In genomic region chr3:150546226-150547044, GRCh38 we compare ENCODE assay signal across 8 cellular contexts. TPM values are rescaled to one million over a fixed set of nuclear protein-coding genes. Genes with fewer than 3 reads are reported as not detected.
DNase-seq lines count a peak whose midpoint lies in the region; ATAC-seq and TF ChIP-seq lines count a peak whose summit lies in the region.

Gene EIF2A (plus strand): TSS chr3:150546787. CDS start chr3:150546803, 16 bp downstream.
Gene SERP1 (minus strand): TSS chr3:150546496. CDS start chr3:150546135, 361 bp downstream.

- no peak for TF ChIP-seq CTCF in C4-2B (conservative IDR thresholded peaks at IDR 0.05)

- peak within 1 kb of the TSS; percentile 98 for H3K4me3 Mint-ChIP-seq in dendritic cell treated with granulocyte-macrophage colony-stimulating factor and Interleukin-4, amounts not matched to agents 40 ng/mL and 50 ng/mL, for 4 days

- intact Hi-C loops in dendritic cell treated with granulocyte-macrophage colony-stimulating factor and Interleukin-4, amounts not matched to agents 40 ng/mL and 50 ng/mL, for 4 days (cut with micrococcal nuclease), result loop anchor here (1.0 to 2.0 kb wide), 3 partner anchors 60 to 216 kb away; partner anchors contain the start of genes SIAH2 and TSC22D2

- ATAC-seq in GM19395 (IDR thresholded peaks at IDR 0.05; ENCODE audit: unreplicated experiment), result peak; percentile 93
- ATAC-seq in HG03565 (IDR thresholded peaks at IDR 0.05; ENCODE audit: unreplicated experiment), result peak; percentile 86
- peak; percentile 95 for ATAC-seq in left lobe of liver

- H3K27me3 Mint-ChIP-seq in dendritic cell treated with granulocyte-macrophage colony-stimulating factor and Interleukin-4, amounts not matched to agents 40 ng/mL and 50 ng/mL, for 4 days, result no peaks in the 10 kb centered on the region

- peak within 1 kb of the TSS; percentile 96 for H3K27ac ChIP-seq in C4-2B

- DNase-seq in NCI-H774 (lab: John Stamatoyannopoulos, UW), result peak; percentile 100
- DNase-seq in activated CD4-positive, alpha-beta T cell treated with anti-CD3 and anti-CD28 coated beads, Interleukin-2, amount 50 U/mL, for 4 hours, result peak; percentile 98 to 99
- DNase-seq in left lobe of liver (ENCODE audit: low spot score), result peak; percentile 100
- peak; percentile 99 for DNase-seq in stimulated activated CD4-positive, alpha-beta T cell treated with anti-CD3 and anti-CD28 coated beads, Interleukin-2, amount 100 ng/mL, for 4 hours (ENCODE audit: low read depth)

- H3K9me3 Mint-ChIP-seq in dendritic cell treated with granulocyte-macrophage colony-stimulating factor and Interleukin-4, amounts not matched to agents 40 ng/mL and 50 ng/mL, for 4 days, result no peaks in the 10 kb centered on the region

- peak within 1 kb of the TSS; percentile 99 for H3K27ac Mint-ChIP-seq in dendritic cell treated with granulocyte-macrophage colony-stimulating factor and Interleukin-4, amounts not matched to agents 40 ng/mL and 50 ng/mL, for 4 days

- peaks cover 38% of the 10 kb centered on the region for H3K4me1 Mint-ChIP-seq in dendritic cell treated with granulocyte-macrophage colony-stimulating factor and Interleukin-4, amounts not matched to agents 40 ng/mL and 50 ng/mL, for 4 days (ENCODE audit: low read depth)

- H3K36me3 Mint-ChIP-seq in dendritic cell treated with granulocyte-macrophage colony-stimulating factor and Interleukin-4, amounts not matched to agents 40 ng/mL and 50 ng/mL, for 4 days (ENCODE audit: low read depth), result peaks cover 67% of the 10 kb centered on the region

RNA-seq across cellular contexts. Expression of gene EIF2A, which starts in this region (rescaled TPM):
- 30.0 TPM for total RNA-seq in left lobe of liver

RNA-seq across cellular contexts. Expression of gene SERP1, which starts in this region (rescaled TPM):
- total RNA-seq in left lobe of liver, result 120 TPM

Comparison
In these comparisons a context has a peak if more than half of its experiments do, and no peak if none do; other contexts are left out.
1. Peak in every context shown above with its lines: DNase-seq, ATAC-seq and H3K27ac ChIP-seq.